In the genomic region with DNA sequence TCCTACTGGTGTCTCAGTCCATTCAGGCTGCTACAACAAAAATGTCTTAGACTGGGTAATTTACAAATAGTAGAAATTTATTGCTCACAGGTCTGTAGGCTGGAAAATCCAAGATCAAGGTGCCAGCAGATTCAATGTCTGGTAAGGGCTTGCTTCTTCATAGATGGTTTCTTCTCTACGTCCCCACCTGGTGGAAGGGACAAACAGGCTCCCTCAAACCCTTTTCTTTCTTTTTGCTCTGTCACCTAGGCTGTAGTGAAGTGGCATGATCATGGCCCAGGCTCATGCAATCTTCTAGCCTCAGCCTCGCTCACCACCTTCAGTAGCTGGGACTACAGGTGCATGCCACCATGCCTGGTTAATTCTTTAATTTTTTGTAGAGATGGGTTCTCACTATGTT, we compare ENCODE assay signal across 1 cellular context.
TF ChIP-seq lines count a peak whose summit lies in the region.

No MANE protein-coding gene starts in this region.

TF ChIP-seq in WTC11, 78 proteins besides CTCF, POLR2A, EP300 and RAD21 (continued from another document):
- TF ChIP-seq AR (CRISPR knock-in tag; IDR thresholded peaks at IDR 0.05) = no peak
- TF ChIP-seq ZBTB21 (CRISPR knock-in tag; IDR thresholded peaks at IDR 0.05; ENCODE audit: borderline replicate concordance) = no peak
- TF ChIP-seq ZNF317 (CRISPR knock-in tag; IDR thresholded peaks at IDR 0.05; ENCODE audit: borderline replicate concordance, low read depth) = no peak
- TF ChIP-seq, protein P1, sequence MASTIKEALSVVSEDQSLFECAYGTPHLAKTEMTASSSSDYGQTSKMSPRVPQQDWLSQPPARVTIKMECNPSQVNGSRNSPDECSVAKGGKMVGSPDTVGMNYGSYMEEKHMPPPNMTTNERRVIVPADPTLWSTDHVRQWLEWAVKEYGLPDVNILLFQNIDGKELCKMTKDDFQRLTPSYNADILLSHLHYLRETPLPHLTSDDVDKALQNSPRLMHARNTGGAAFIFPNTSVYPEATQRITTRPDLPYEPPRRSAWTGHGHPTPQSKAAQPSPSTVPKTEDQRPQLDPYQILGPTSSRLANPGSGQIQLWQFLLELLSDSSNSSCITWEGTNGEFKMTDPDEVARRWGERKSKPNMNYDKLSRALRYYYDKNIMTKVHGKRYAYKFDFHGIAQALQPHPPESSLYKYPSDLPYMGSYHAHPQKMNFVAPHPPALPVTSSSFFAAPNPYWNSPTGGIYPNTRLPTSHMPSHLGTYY (CRISPR knock-in tag; IDR thresholded peaks at IDR 0.05) = no peak
- TF ChIP-seq ESRRA (CRISPR knock-in tag; IDR thresholded peaks at IDR 0.05; ENCODE audit: borderline replicate concordance) = no peak
- no peak for TF ChIP-seq SMAD3 (CRISPR knock-in tag; IDR thresholded peaks at IDR 0.05; ENCODE audit: borderline replicate concordance)
- TF ChIP-seq, protein P2, sequence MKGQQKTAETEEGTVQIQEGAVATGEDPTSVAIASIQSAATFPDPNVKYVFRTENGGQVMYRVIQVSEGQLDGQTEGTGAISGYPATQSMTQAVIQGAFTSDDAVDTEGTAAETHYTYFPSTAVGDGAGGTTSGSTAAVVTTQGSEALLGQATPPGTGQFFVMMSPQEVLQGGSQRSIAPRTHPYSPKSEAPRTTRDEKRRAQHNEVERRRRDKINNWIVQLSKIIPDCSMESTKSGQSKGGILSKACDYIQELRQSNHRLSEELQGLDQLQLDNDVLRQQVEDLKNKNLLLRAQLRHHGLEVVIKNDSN (CRISPR knock-in tag; IDR thresholded peaks at IDR 0.05) = no peak
- TF ChIP-seq JUN (CRISPR knock-in tag; IDR thresholded peaks at IDR 0.05) = no peak
- TF ChIP-seq ZNF425 (CRISPR knock-in tag; conservative IDR thresholded peaks at IDR 0.05) = no peak
